1 cellular context compared by ENCODE assay signal in the genomic region with DNA sequence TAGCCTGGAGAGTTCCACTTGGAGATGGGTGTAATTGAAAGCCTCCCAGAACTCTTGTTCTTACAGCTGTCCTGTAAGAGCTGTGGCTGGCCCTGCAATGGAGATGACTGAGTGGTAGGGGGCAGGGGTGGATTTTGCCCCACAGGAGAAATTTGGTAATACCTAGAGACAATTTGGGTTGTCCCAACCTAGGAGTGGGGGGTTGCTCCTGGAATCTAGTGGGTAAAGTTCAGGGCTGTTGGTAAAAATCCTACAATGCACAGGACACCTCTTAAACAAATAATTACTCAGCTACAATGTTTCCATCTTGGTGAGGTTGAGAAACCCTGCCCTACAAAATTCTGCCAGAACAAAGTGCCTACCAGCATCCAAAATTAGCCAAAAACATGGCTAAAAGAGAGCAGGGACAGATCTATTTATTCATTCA.
TF ChIP-seq lines count a peak whose summit lies in the region.

No MANE protein-coding gene starts in this region.

TF ChIP-seq in liver, 16 proteins besides CTCF, POLR2A, EP300 and RAD21 (continued from another document):
- peak; percentile 64 for TF ChIP-seq REST (IDR thresholded peaks at IDR 0.05)
- peak; percentile 59 for TF ChIP-seq FOXA2 (IDR thresholded peaks at IDR 0.05)
- TF ChIP-seq GABPA (IDR thresholded peaks at IDR 0.05 in 1 of 2, conservative IDR thresholded peaks at IDR 0.05 in 1 of 2), result peak in 1 of 2 donors; percentile 33
